ENCODE assay signal across 12 cellular contexts in genomic region chr17:74761419-74761818, GRCh38. TPM values are rescaled to one million over a fixed set of nuclear protein-coding genes. Genes with fewer than 3 reads are reported as not detected.
DNase-seq lines count a peak whose midpoint lies in the region; ATAC-seq and TF ChIP-seq lines count a peak whose summit lies in the region.
"Had no signal": no experiment of that assay in that cellular context is flagged by ENCODE, and none has a peak within 500 bp of the region (broad histone marks: within the 10 kb centered on the region; RNA-seq: fewer than 3 reads in every experiment).

No MANE protein-coding gene starts in this region.

- H3K36me3 ChIP-seq in heart right ventricle (peaks cover 0 to 18% (median 0%) of the 10 kb centered on the region in 9 donors), mesenchymal stem cell (ENCODE audit: control insufficient read depth in 1 of 2, insufficient read depth in 2 of 2, low read depth in 1 of 2, low read length in 2 of 2) (peaks cover 0 to 16% of the 10 kb centered on the region in 2 experiments), vagina (peaks cover 0 to 6% of the 10 kb centered on the region in 2 donors), H7 (replicated peaks; ENCODE audit: control insufficient read depth, insufficient read depth, low read length) (no peaks in the 10 kb centered on the region; the same call in none of the 2 replicates), left lung (peaks cover 0 to 21% of the 10 kb centered on the region in 2 donors)

- no peak overlapping the region for H2BK15ac ChIP-seq in mesenchymal stem cell (ENCODE audit: low read depth, poor library complexity, severe bottlenecking)

- H3K79me1 ChIP-seq in mesenchymal stem cell (replicated peaks; ENCODE audit: low read length, poor library complexity, severe bottlenecking) = peaks cover 56% of the 10 kb centered on the region

- no peak overlapping the region for H3K14ac ChIP-seq in mesenchymal stem cell (ENCODE audit: low read length in 2 of 2)

- H3K4me3 ChIP-seq in heart right ventricle (no peak overlapping the region), mesenchymal stem cell (ENCODE audit: insufficient read depth in 1 of 2, low read depth in 1 of 2, low read length in 2 of 2) (no peak overlapping the region), vagina (no peak overlapping the region), H7 (ENCODE audit: insufficient read depth, low read depth, low read length) (no peak overlapping the region), left lung (no peak overlapping the region)

- no peaks in the 10 kb centered on the region for H3K27me3 ChIP-seq in heart right ventricle
- no peaks in the 10 kb centered on the region for H3K27me3 ChIP-seq in mesenchymal stem cell (ENCODE audit: control insufficient read depth in 1 of 2, insufficient read depth in 1 of 2, low read length in 2 of 2)
- H3K27me3 ChIP-seq in vagina = no peaks in the 10 kb centered on the region
- no peaks in the 10 kb centered on the region for H3K27me3 ChIP-seq in H7 (ENCODE audit: control insufficient read depth, insufficient read depth, low read length)
- no peaks in the 10 kb centered on the region for H3K27me3 ChIP-seq in left lung

- H2AFZ ChIP-seq in mesenchymal stem cell (ENCODE audit: low read depth, low read length) = no peak overlapping the region

- no peak overlapping the region for H2BK120ac ChIP-seq in mesenchymal stem cell (ENCODE audit: low read depth, low read length)

- no peak overlapping the region for H3K23ac ChIP-seq in mesenchymal stem cell (ENCODE audit: low read length in 2 of 2)

- no peak overlapping the region for H3K4me2 ChIP-seq in mesenchymal stem cell (ENCODE audit: low read length, poor library complexity, severe bottlenecking)

- WGBS in heart right ventricle, 2 donors = 79% methylated on average over 5 of the region's 5 CpGs
- 87% methylated on average over 4 of the region's 5 CpGs for WGBS in mesenchymal stem cell

- H3K27ac ChIP-seq in heart right ventricle (peak overlapping the region in 7 of 10 donors; percentile 39 to 75 (median 66)), angular gyrus (ENCODE audit: low read depth, low read length) (peak overlapping the region; percentile 78), mesenchymal stem cell (ENCODE audit: low read length, poor library complexity, severe bottlenecking) (no peak overlapping the region), vagina (peak overlapping the region; percentile 85), left lung (no peak overlapping the region)

- no peak for TF ChIP-seq CTCF in heart right ventricle (IDR thresholded peaks at IDR 0.05)
- no peak for TF ChIP-seq CTCF in vagina (IDR thresholded peaks at IDR 0.05)
- TF ChIP-seq CTCF in GM20000 (IDR thresholded peaks at IDR 0.05; ENCODE audit: extremely low read depth, missing control alignments) = no peak
- TF ChIP-seq CTCF in left lung (IDR thresholded peaks at IDR 0.05) = no peak

- TF ChIP-seq POLR2A in vagina (IDR thresholded peaks at IDR 0.05) = no peak

- DNase-seq in heart right ventricle (no peak), Right ventricle myocardium superior (no peak), mesenchymal stem cell (no peak), vagina (ENCODE audit: extremely low spot score in 2 of 2) (no peak), GM20000 (ENCODE audit: low spot score) (no peak), H7 (no peak), left lung (no peak)
- DNase-seq: activated CD4-positive, CD25-positive, alpha-beta regulatory T cell treated with anti-CD3 and anti-CD28 coated beads, Interleukin-2, amount 50 U/mL, for 72 hours; activated effector memory CD4-positive, alpha-beta T cell treated with Interleukin-2 at 50 U/mL for 16 hours; kidney; NCI-H748 treated with DMSO at 0.1 percent for 48 hours had no signal

- H3K9me3 ChIP-seq in heart right ventricle = no peaks in the 10 kb centered on the region
- no peaks in the 10 kb centered on the region for H3K9me3 ChIP-seq in mesenchymal stem cell (ENCODE audit: control insufficient read depth, low read length)
- H3K9me3 ChIP-seq in vagina = no peaks in the 10 kb centered on the region
- no peaks in the 10 kb centered on the region for H3K9me3 ChIP-seq in left lung

- no peak overlapping the region for H2BK5ac ChIP-seq in mesenchymal stem cell (ENCODE audit: low read depth, low read length, poor library complexity, severe bottlenecking)

- peak overlapping the region; percentile 61 for H2AK5ac ChIP-seq in mesenchymal stem cell (ENCODE audit: low read length, severe bottlenecking)

- H4K8ac ChIP-seq in mesenchymal stem cell (ENCODE audit: low read length) = no peak overlapping the region

- H3K9ac ChIP-seq in mesenchymal stem cell (ENCODE audit: low read length) = no peak overlapping the region

- H3K18ac ChIP-seq in mesenchymal stem cell (ENCODE audit: low read depth in 1 of 2, low read length in 2 of 2) = no peak overlapping the region

- intact Hi-C loops in heart right ventricle (cut with DNase I) = no loop called here
- intact Hi-C loops in Right ventricle myocardium superior (cut with DNase I) = no loop called here
- intact Hi-C loops in vagina (cut with DNase I) = no loop called here
- intact Hi-C loops in left lung (cut with DNase I) = no loop called here

- H2BK12ac ChIP-seq in mesenchymal stem cell (ENCODE audit: low read length in 2 of 2) = peak overlapping the region in 1 of 2 experiments; percentile 43

- H3K4me1 ChIP-seq in heart right ventricle (peaks cover 33 to 78% (median 50%) of the 10 kb centered on the region in 9 donors), mesenchymal stem cell (ENCODE audit: control insufficient read depth, insufficient read depth, low read depth, low read length) (peaks cover 74% of the 10 kb centered on the region), vagina (peaks cover 85% of the 10 kb centered on the region), left lung (peaks cover 23 to 60% of the 10 kb centered on the region in 2 donors)

- peak overlapping the region; percentile 35 for H4K91ac ChIP-seq in mesenchymal stem cell (ENCODE audit: low read length)

- no peak for ATAC-seq in heart right ventricle
- no peak for ATAC-seq in Right ventricle myocardium superior (ENCODE audit: poor library complexity)
- no peak for ATAC-seq in left lung

- no peak overlapping the region for H3K4ac ChIP-seq in mesenchymal stem cell (ENCODE audit: low read depth in 1 of 2, low read length in 2 of 2)

RNA-seq across cellular contexts. Expression of gene NHERF1, which starts 13.0 kb away (rescaled TPM):
- 10 to 100 TPM in 6 of 10 donors, 1 to 10 TPM in 4; 6.7 to 33.4 (median 12.7) TPM for total RNA-seq in heart right ventricle
- polyA plus RNA-seq in heart right ventricle = 10 to 100 TPM in 1 of 2 donors, 1 to 10 TPM in 1; 6.9 to 24.5 TPM
- 13.7 TPM for total RNA-seq in Right ventricle myocardium superior
- 126 TPM for polyA plus RNA-seq in mesenchymal stem cell (2013, experiment 1 of 2)
- polyA plus RNA-seq in mesenchymal stem cell (2013, experiment 2 of 2) = 126 TPM
- 57.2 TPM for total RNA-seq in vagina
- total RNA-seq in H7 (2014; rRNA removed; shearing (Covaris generic)) = 63.1 and 79.1 TPM in 2 replicates
- 10 to 100 TPM; 25.5 to 37.5 TPM for total RNA-seq in left lung

RNA-seq across cellular contexts. Expression of gene NAT9, which starts 14.7 kb away (rescaled TPM):
- total RNA-seq in heart right ventricle (10 to 100 TPM; 10.6 to 25.9 (median 17.0) TPM), Right ventricle myocardium superior (18.6 TPM), vagina (28.5 TPM), left lung (10 to 100 TPM; 42.8 to 45.8 TPM)
- polyA plus RNA-seq in heart right ventricle = 10 to 100 TPM; 33.6 to 42.9 TPM
- 29.5 TPM for polyA plus RNA-seq in mesenchymal stem cell (2013, experiment 1 of 2)
- 30.4 TPM for polyA plus RNA-seq in mesenchymal stem cell (2013, experiment 2 of 2)
- 47.9 and 73.3 TPM in 2 replicates for total RNA-seq in H7 (2014; rRNA removed; shearing (Covaris generic))

RNA-seq across cellular contexts. Expression of gene RAB37, which starts 24.4 kb away (rescaled TPM):
- total RNA-seq in heart right ventricle = 1 to 10 TPM in 9 of 10 donors, under 1 TPM in 1; 0.95 to 2.8 (median 1.6) TPM
- 1 to 10 TPM in 1 of 2 donors, under 1 TPM in 1; 0.93 to 2.7 TPM for polyA plus RNA-seq in heart right ventricle
- 4.1 TPM for total RNA-seq in Right ventricle myocardium superior
- polyA plus RNA-seq in mesenchymal stem cell (2013, experiment 1 of 2) = 2.4 TPM
- polyA plus RNA-seq in mesenchymal stem cell (2013, experiment 2 of 2) = 1.9 TPM
- 7.1 TPM for total RNA-seq in vagina
- total RNA-seq in H7 (2014; rRNA removed; shearing (Covaris generic)) = 2.5 and 3.5 TPM in 2 replicates
- 1 to 10 TPM; 3.2 to 4.8 TPM for total RNA-seq in left lung

RNA-seq across cellular contexts. Expression of gene CD300LF, which starts 48.7 kb away (rescaled TPM):
- total RNA-seq in heart right ventricle (1 to 10 TPM in 1 of 10 donors, under 1 TPM in 6, not detected in 3; 0.13 to 4.5 (median 0.34) TPM), Right ventricle myocardium superior (not detected), vagina (0.49 TPM), left lung (10 to 100 TPM; 18.7 to 26.7 TPM)
- under 1 TPM; 0.15 to 0.36 TPM for polyA plus RNA-seq in heart right ventricle
- not detected for polyA plus RNA-seq in mesenchymal stem cell (2013, experiment 1 of 2)
- not detected for polyA plus RNA-seq in mesenchymal stem cell (2013, experiment 2 of 2)
- not detected in 2 replicates for total RNA-seq in H7 (2014; rRNA removed; shearing (Covaris generic))

Comparison
In these comparisons a context has a peak if more than half of its experiments do, and no peak if none do; other contexts are left out.
1. H3K27ac ChIP-seq: peak in heart right ventricle (7 of 10), angular gyrus (single experiment) and vagina (single experiment); none in mesenchymal stem cell (single experiment) and left lung (0 of 2).